1 cellular context compared by ENCODE assay signal in the genomic region with DNA sequence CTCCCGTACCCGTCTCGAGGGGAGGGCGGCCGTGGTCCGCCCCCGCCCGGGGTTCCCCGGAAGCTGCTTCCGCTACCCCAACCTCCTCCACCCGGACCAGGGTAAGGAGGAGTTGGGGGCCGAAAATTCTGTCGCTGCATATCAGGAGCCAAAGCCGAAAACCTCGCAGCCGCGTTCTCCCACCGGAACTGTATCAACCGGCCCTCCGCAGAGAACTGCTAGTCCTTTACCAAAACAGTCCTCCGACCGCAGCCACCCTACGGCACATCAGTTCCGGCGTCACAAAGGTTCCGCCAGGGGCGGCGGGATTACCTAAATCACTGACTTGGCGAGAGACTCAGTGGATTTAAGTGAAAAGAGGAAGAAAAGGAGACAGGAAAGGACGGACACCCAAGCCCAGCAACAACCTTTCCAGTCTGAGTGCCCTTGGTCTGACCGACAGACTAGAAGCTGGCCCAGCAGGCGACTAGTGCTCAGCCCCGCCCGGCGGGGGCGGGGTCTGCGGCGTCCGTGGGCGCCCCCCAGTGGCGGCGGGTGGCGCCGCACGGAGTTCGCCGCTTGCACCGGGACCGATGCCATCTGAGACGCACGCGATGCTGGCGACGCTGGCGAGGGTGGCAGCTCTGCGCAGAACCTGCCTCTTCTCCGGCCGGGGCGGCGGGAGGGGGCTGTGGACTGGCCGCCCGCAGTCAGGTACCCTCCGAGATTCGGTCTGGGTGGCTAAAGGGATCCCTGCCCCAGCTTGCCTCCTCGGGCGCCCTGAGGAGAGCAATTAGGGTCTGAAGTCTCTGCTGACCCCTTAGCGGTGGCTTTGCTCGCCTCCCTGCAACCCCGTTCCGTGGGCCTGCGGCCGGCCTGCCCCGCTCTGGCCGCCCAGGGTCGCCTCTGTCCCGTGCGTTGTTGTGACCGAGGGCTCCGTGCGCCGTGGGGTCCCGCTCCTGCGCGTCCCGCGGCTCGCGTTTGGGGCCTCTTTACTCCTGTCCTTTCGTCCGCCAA.
A peak's percentile ranks its signal among the peaks of the same experiment; 100 is the strongest.
TF ChIP-seq lines count a peak whose summit lies in the region.

A gene (minus strand): TSS at position 195 of the 996 bp plus-strand sequence. CDS start 55 bp downstream, at position 140.
A gene (plus strand): TSS at position 578 of the 996 bp plus-strand sequence.

TF ChIP-seq in K562, 482 proteins besides CTCF, POLR2A, EP300 and RAD21 (continued from another document):
- TF ChIP-seq BRCA1 (IDR thresholded peaks at IDR 0.05) (no peak), BRCA1 (CRISPR knock-in tag; IDR thresholded peaks at IDR 0.05) (no peak), RBM22 (IDR thresholded peaks at IDR 0.05; ENCODE audit: low read depth, low read length, poor library complexity, severe bottlenecking) (peak; percentile 51), DDX20 (tag; IDR thresholded peaks at IDR 0.05; ENCODE audit: low read depth) (no peak), ZKSCAN3 (CRISPR knock-in tag; IDR thresholded peaks at IDR 0.05) (no peak), SPI1 (IDR thresholded peaks at IDR 0.05; ENCODE audit: borderline replicate concordance, low read depth, low read length) (no peak), OTX1 (CRISPR knock-in tag; IDR thresholded peaks at IDR 0.05) (no peak), PML (IDR thresholded peaks at IDR 0.05; ENCODE audit: low read length) (peak; percentile 73), EZH2 (IDR thresholded peaks at IDR 0.05; ENCODE audit: borderline replicate concordance, low read depth, low read length) (no peak), U2AF1 (optimal IDR thresholded peaks at IDR 0.05; ENCODE audit: low read depth, low read length) (peak; percentile 45), ZC3H11A (IDR thresholded peaks at IDR 0.05; ENCODE audit: low read depth, low read length) (peak; percentile 81; the same call in 1 of the 2 replicates), GTF2E2 (tag; IDR thresholded peaks at IDR 0.05) (peak; percentile 97), ZNF197 (CRISPR knock-in tag; IDR thresholded peaks at IDR 0.05; ENCODE audit: low read depth) (0 out of 2 replicates have a peak, but pooled peaks have one; percentile 44)
- TF ChIP-seq, protein P1, sequence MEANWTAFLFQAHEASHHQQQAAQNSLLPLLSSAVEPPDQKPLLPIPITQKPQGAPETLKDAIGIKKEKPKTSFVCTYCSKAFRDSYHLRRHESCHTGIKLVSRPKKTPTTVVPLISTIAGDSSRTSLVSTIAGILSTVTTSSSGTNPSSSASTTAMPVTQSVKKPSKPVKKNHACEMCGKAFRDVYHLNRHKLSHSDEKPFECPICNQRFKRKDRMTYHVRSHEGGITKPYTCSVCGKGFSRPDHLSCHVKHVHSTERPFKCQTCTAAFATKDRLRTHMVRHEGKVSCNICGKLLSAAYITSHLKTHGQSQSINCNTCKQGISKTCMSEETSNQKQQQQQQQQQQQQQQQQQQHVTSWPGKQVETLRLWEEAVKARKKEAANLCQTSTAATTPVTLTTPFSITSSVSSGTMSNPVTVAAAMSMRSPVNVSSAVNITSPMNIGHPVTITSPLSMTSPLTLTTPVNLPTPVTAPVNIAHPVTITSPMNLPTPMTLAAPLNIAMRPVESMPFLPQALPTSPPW (CRISPR knock-in tag; IDR thresholded peaks at IDR 0.05): peak; percentile 83
